8 cellular contexts compared by ENCODE assay signal in the genomic region with DNA sequence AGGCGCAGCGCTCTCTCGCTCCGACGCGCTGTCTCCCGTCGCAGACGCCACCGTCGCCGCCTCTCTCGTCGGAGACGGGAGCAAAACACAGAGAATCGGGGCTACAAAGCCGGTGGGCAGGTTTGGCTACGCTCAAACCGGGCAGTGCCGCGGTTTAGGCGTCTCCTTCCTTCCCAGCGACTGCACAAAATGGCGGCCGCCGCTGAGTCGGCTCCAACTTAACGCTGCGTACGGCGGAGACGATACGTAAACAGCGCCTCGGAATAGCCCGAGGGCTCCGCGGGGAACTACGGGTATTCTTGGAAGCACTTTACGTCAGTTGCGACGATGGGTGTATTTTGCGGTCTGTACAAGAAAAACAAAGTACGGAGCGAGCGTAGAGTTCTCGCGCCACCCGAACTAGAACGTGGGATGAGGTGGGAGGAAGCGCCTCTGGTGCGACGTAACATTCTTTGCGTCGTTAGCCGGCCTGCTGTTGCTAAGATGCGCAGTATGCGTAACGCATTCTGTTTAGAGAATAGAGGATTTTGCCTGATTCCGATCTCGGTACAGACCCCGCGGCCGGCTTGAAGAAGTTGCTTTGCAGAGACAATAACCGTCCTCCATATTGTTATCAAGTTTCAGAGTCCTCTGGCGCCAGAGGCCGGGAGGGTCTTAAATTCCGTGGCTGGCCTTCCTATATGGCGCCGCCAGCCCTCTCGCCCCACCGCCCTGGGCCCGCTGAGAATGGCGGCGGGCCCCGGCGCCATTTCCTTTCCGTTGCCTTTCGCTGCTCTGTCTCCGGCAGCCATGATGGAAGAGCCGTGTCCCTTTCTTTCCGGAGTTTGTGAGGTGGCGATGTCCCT. TPM values are rescaled to one million over a fixed set of nuclear protein-coding genes. Genes with fewer than 3 reads are reported as not detected.
A peak's percentile ranks its signal among the peaks of the same experiment; 100 is the strongest.
DNase-seq lines count a peak whose midpoint lies in the region; ATAC-seq, FAIRE-seq and TF ChIP-seq lines count a peak whose summit lies in the region.

A gene (minus strand): TSS at position 194 of the 845 bp plus-strand sequence.

- TF ChIP-seq EP300 in H1 (IDR thresholded peaks at IDR 0.05; ENCODE audit: borderline replicate concordance in 1 of 2, low read depth in 2 of 2, low read length in 2 of 2) = peak in 1 of 2 experiments; percentile 41; a peak in 1 of 3 replicates

- H3K36me3 ChIP-seq in H1 (ENCODE audit: control insufficient read depth in 2 of 4, insufficient read depth in 4 of 4, low read length in 3 of 4) = peaks cover 0 to 36% (median 6%) of the 10 kb centered on the region in 4 experiments; a peak in 4 of 8 replicates

- peak within 1 kb of the TSS; percentile 89 to 99 (median 96) for H3K4me3 ChIP-seq in H1 (ENCODE audit: extremely low read depth in 1 of 4, insufficient read depth in 2 of 4, low read depth in 3 of 4, low read length in 4 of 4)

- 5% methylated on average over 76 of the region's 83 CpGs; no CpG with 5 or more reads in 1 of the 2 experiments for WGBS in H1 (ENCODE audit: extremely low coverage in 1 of 2, insufficient coverage in 1 of 2, insufficient read length in 1 of 2, insufficient replicate concordance in 2 of 2, low coverage in 1 of 2, low lambda C conversion rate in 2 of 2, missing lambda C conversion rate in 1 of 2), 2 experiments

- peak within 1 kb of the TSS; percentile 98 for H2BK120ac ChIP-seq in H1 (replicated peaks; ENCODE audit: low read depth, low read length)

- peaks cover 16% of the 10 kb centered on the region in 2 experiments for H4K20me1 ChIP-seq in H1 (replicated peaks in 1 of 2; ENCODE audit: control insufficient read depth in 1 of 2, insufficient read depth in 2 of 2, low read length in 2 of 2)

- peak within 1 kb of the TSS; percentile 99 to 100 (median 100) for H3K9ac ChIP-seq in H1 (replicated peaks in 1 of 4; ENCODE audit: extremely low read depth in 1 of 4, low read depth in 3 of 4, low read length in 3 of 4)

- no peak within 1 kb of the TSS for H3K14ac ChIP-seq in H1 (ENCODE audit: insufficient read length)

- H3K56ac ChIP-seq in H1 (replicated peaks; ENCODE audit: insufficient read length, low read depth, low read length) = peak within 1 kb of the TSS; percentile 99

- H3K79me1 ChIP-seq in H1 (ENCODE audit: low read depth, low read length) = 0 out of 2 replicates have a peak, but pooled peaks cover 3% of the 10 kb centered on the region

- H3K9me3 ChIP-seq in H1 (ENCODE audit: insufficient read depth in 2 of 2, low read depth in 1 of 2, low read length in 1 of 2) = no peaks in the 10 kb centered on the region

- CTCF ChIA-PET in H1 (lab: Charles Lee; ENCODE audit: partially characterized antibody) = no interaction called here

- H3K4ac ChIP-seq in H1 (replicated peaks; ENCODE audit: insufficient read length, low read depth, low read length) = peak within 1 kb of the TSS; percentile 98

- TF ChIP-seq CTCF in H1 (IDR thresholded peaks at IDR 0.05; ENCODE audit: control extremely low read depth in 1 of 3, insufficient read depth in 1 of 3, low read depth in 1 of 3, low read length in 3 of 3) = no peak

- no peaks in the 10 kb centered on the region for H3K27me3 Mint-ChIP-seq in memory B cell

- FAIRE-seq in HTR-8/SVneo (lab: Jason Lieb, UNC) = peak; percentile 44
- peak; percentile 92 for FAIRE-seq in H1 (lab: Jason Lieb, UNC)

- H2AK5ac ChIP-seq in H1 (ENCODE audit: low read depth, low read length) = peak within 1 kb of the TSS; percentile 95

- TF ChIP-seq POLR2A in H1 (IDR thresholded peaks at IDR 0.05; ENCODE audit: control extremely low read depth in 1 of 2, low read depth in 2 of 2, low read length in 2 of 2) = peak; percentile 81 to 92

- peak within 1 kb of the TSS; percentile 99 for H3K27ac ChIP-seq in H1 (ENCODE audit: low read depth, low read length)

- peak within 1 kb of the TSS; percentile 36; the same call in 1 of the 2 replicates for H2BK15ac ChIP-seq in H1 (ENCODE audit: low read length)

- peak; percentile 60 for ATAC-seq in GM21367 (IDR thresholded peaks at IDR 0.05; ENCODE audit: unreplicated experiment)
- ATAC-seq in memory B cell (ENCODE audit: low read depth) = peak; percentile 76

- DNase-seq in COLO829 (ENCODE audit: low spot score) = peak; percentile 99
- DNase-seq in HTR-8/SVneo (ENCODE audit: insufficient read length, low spot score) = peak; percentile 80
- DNase-seq in NOMO-1 treated with dmso at 0.1 percent for 144 hours (lab: John Stamatoyannopoulos, UW; ENCODE audit: unreplicated experiment) = peak; percentile 96
- peak; percentile 84 to 95 (median 84) for DNase-seq in activated CD8-positive, alpha-beta memory T cell treated with anti-CD3 and anti-CD28 coated beads for 48 hours (ENCODE audit: low read depth in 2 of 3, low spot score in 2 of 3)
- DNase-seq in H1 (ENCODE audit: low read depth in 1 of 2, low spot score in 2 of 2) = peak; percentile 78 to 96
- peak; percentile 97 for DNase-seq in memory B cell (ENCODE audit: low spot score in 2 of 2)
- peak; percentile 77 for DNase-seq in stimulated activated CD8-positive, alpha-beta memory T cell treated with anti-CD3 and anti-CD28 coated beads, Interleukin-12 subunit alpha, Interleukin-12 subunit beta, amount 100 ng/mL, for 24 hours (ENCODE audit: extremely low read depth)

- peaks cover 0 to 11% (median 5%) of the 10 kb centered on the region in 4 experiments; a peak in 5 of 7 replicates for H3K4me1 ChIP-seq in H1 (replicated peaks in 1 of 4; ENCODE audit: control insufficient read depth in 3 of 4, insufficient read depth in 4 of 4, low read length in 3 of 4)

- H3K27me3 ChIP-seq in H1 (replicated peaks in 1 of 4; ENCODE audit: control insufficient read depth in 3 of 4, extremely low read depth in 1 of 4, insufficient read depth in 3 of 4, low read length in 3 of 4) = no peaks in the 10 kb centered on the region

- H4K91ac ChIP-seq in H1 (replicated peaks; ENCODE audit: insufficient read length, low read length) = peak within 1 kb of the TSS; percentile 99

- H4K5ac ChIP-seq in H1 (ENCODE audit: insufficient read length, low read depth, low read length) = peak within 1 kb of the TSS; percentile 99

- H2AFZ ChIP-seq in H1 (ENCODE audit: low read length) = no peak within 1 kb of the TSS; the same call in 1 of the 2 replicates

- POLR2A ChIA-PET in H1 (lab: Charles Lee; ENCODE audit: partially characterized antibody) = interaction anchor here (0.8 to 4.4 kb wide), 12 partner anchors 8 to 108 kb away, joined by 3 to 24 read pairs (median 4); no protein-coding TSS in a partner anchor

- no peak for TF ChIP-seq RAD21 in H1 (IDR thresholded peaks at IDR 0.05 in 1 of 2, conservative IDR thresholded peaks at IDR 0.05 in 1 of 2; ENCODE audit: low read depth in 2 of 2, low read length in 2 of 2)

- H2BK12ac ChIP-seq in H1 (ENCODE audit: low read depth, low read length) = peak within 1 kb of the TSS; percentile 99

- H3K18ac ChIP-seq in H1 (ENCODE audit: extremely low read depth, low read length) = peak within 1 kb of the TSS; percentile 100

- H2BK20ac ChIP-seq in H1 (ENCODE audit: low read length) = peak within 1 kb of the TSS; percentile 66; the same call in 1 of the 2 replicates

- H3K27ac Mint-ChIP-seq in memory B cell = peak within 1 kb of the TSS; percentile 100

- no peak within 1 kb of the TSS for H3K23ac ChIP-seq in H1 (ENCODE audit: insufficient read length)

- H3K9me3 Mint-ChIP-seq in memory B cell = peaks cover 4% of the 10 kb centered on the region

- H2BK5ac ChIP-seq in H1 (ENCODE audit: low read depth, low read length) = peak within 1 kb of the TSS; percentile 100

- peak within 1 kb of the TSS; percentile 78 to 94 for H3K4me2 ChIP-seq in H1 (ENCODE audit: insufficient read depth in 1 of 2, low read depth in 2 of 2, low read length in 2 of 2)

- H3K36me3 Mint-ChIP-seq in memory B cell = peaks cover 14% of the 10 kb centered on the region

- H3K79me2 ChIP-seq in H1 (ENCODE audit: control insufficient read depth in 1 of 2, insufficient read depth in 2 of 2, low read length in 2 of 2) = peaks cover 32 to 48% of the 10 kb centered on the region in 2 experiments

- peaks cover 37% of the 10 kb centered on the region for H3K4me1 Mint-ChIP-seq in memory B cell

- peak within 1 kb of the TSS; percentile 100 for H4K8ac ChIP-seq in H1 (ENCODE audit: extremely low read depth, insufficient read depth, low read length)

- H3K23me2 ChIP-seq in H1 (ENCODE audit: low read depth, low read length) = peaks cover 12% of the 10 kb centered on the region

- H3K4me3 Mint-ChIP-seq in memory B cell = peak within 1 kb of the TSS; percentile 100

TF ChIP-seq in H1, 55 proteins besides CTCF, POLR2A, EP300 and RAD21 (continues in another document):
- TF ChIP-seq BCL11A (IDR thresholded peaks at IDR 0.05; ENCODE audit: low read depth in 2 of 2, low read length in 2 of 2) (no peak), CHD1 (IDR thresholded peaks at IDR 0.05; ENCODE audit: low read depth, low read length) (no peak; the same call in 1 of the 2 replicates), ASH2L (IDR thresholded peaks at IDR 0.05; ENCODE audit: low read length) (no peak), TEAD4 (IDR thresholded peaks at IDR 0.05; ENCODE audit: low read depth, low read length) (peak; percentile 94), PHF8 (conservative IDR thresholded peaks at IDR 0.05; ENCODE audit: low read depth, low read length) (peak; percentile 94; the same call in 1 of the 2 replicates), CREB1 (IDR thresholded peaks at IDR 0.05) (peak; percentile 62; the same call in 1 of the 2 replicates), TBP (IDR thresholded peaks at IDR 0.05; ENCODE audit: low read depth, low read length) (peak; percentile 95), RNF2 (IDR thresholded peaks at IDR 0.05; ENCODE audit: borderline replicate concordance, low read depth, low read length, missing control alignments, poor library complexity, severe bottlenecking) (no peak), EGR1 (IDR thresholded peaks at IDR 0.05; ENCODE audit: borderline replicate concordance, low read depth, low read length) (no peak), POLR2AphosphoS5 (IDR thresholded peaks at IDR 0.05; ENCODE audit: low read depth, low read length) (peak; percentile 59), TAF1 (IDR thresholded peaks at IDR 0.05; ENCODE audit: low read depth, low read length) (peak; percentile 92), RFX5 (IDR thresholded peaks at IDR 0.05; ENCODE audit: borderline replicate concordance, low read depth, low read length) (no peak), SP4 (IDR thresholded peaks at IDR 0.05; ENCODE audit: low read length) (peak; percentile 98), KDM4A (IDR thresholded peaks at IDR 0.05; ENCODE audit: low read depth, low read length, severe bottlenecking) (no peak)

RNA-seq across cellular contexts. Expression of the gene that starts here (rescaled TPM):
- total RNA-seq in H1 (2021; fragmentation: NEBNext Ultra II Directional; extraction: Animal tissue kit (Norgen Biotek cat#: 25700)) = 441 and 448 TPM in 2 replicates
- 437 and 698 TPM in 2 replicates for polyA plus RNA-seq in H1 (2011; rRNA removed)
- 503 TPM for polyA plus RNA-seq in H1 (2011; cell fraction: cytosol; rRNA removed)
- 1,685 TPM for polyA plus RNA-seq in H1 (2011; cell fraction: nucleus; rRNA removed)
- 247 to 297 TPM (median 278 TPM) in 4 replicates for polyA plus RNA-seq in H1 (2012, experiment 1 of 2)
- polyA plus RNA-seq in H1 (2012, experiment 2 of 2) = 43.0 TPM
- 243 TPM for polyA plus RNA-seq in H1 (2013, experiment 1 of 2)
- 214 TPM for polyA plus RNA-seq in H1 (2013, experiment 2 of 2)
- polyA minus RNA-seq in H1 (2011; rRNA and poly(A)+ RNA removed) = 707 and 1,020 TPM in 2 replicates
- polyA minus RNA-seq in H1 (2011; cell fraction: cytosol; rRNA and poly(A)+ RNA removed) = 330 TPM
- 755 TPM for polyA minus RNA-seq in H1 (2011; cell fraction: nucleus; rRNA and poly(A)+ RNA removed)

Comparison
In these comparisons a context has a peak if more than half of its experiments do, and no peak if none do; other contexts are left out.
1. Peak in every context shown above with its lines: DNase-seq, ATAC-seq, H3K4me3 ChIP-seq and H3K27ac ChIP-seq.